ENCODE assay signal across 16 cellular contexts in genomic region chr5:32331217-32331926, GRCh38. TPM values are rescaled to one million over a fixed set of nuclear protein-coding genes. Genes with fewer than 3 reads are reported as not detected.
DNase-seq lines count a peak whose midpoint lies in the region; ATAC-seq and FAIRE-seq lines count a peak whose summit lies in the region.
"Had no signal": no experiment of that assay in that cellular context is flagged by ENCODE, and none has a peak within 500 bp of the region (broad histone marks: within the 10 kb centered on the region; RNA-seq: fewer than 3 reads in every experiment).

No MANE protein-coding gene starts in this region.

- DNase-seq in SIG-M5 treated with dmso at 0.1 percent for 504 hours (lab: John Stamatoyannopoulos, UW; ENCODE audit: unreplicated experiment): peak; percentile 59
- DNase-seq in SIG-M5 (lab: John Stamatoyannopoulos, UW): no peak
- peak; percentile 14 for DNase-seq in epithelial cell of prostate (ENCODE audit: low read depth, low spot score)
- no peak for DNase-seq in Right ventricle myocardium superior
- no peak for DNase-seq in C1 segment of cervical spinal cord (lab: John Stamatoyannopoulos, UW)
- DNase-seq in NCI-H1694 (lab: John Stamatoyannopoulos, UW): no peak
- DNase-seq in small intestine: no peak
- DNase-seq: activated CD4-positive, alpha-beta T cell treated with anti-CD3 and anti-CD28 coated beads for 4 hours; activated naive CD4-positive, alpha-beta T cell treated with anti-CD3 and anti-CD28 coated beads for 36 hours; cortex of kidney; erythroblast; head of caudate nucleus; NCI-H1105 treated with DMSO at 0.1 percent for 48 hours had no signal

- H3K9me3 ChIP-seq in mucosa of rectum (ENCODE audit: control insufficient read depth in 2 of 2, low read length in 2 of 2) (no peaks in the 10 kb centered on the region), small intestine (ENCODE audit: control insufficient read depth, low read depth) (no peaks in the 10 kb centered on the region)

- 15 to 52% (median 32%) methylated on average over 11 of the region's 11 CpGs for WGBS in small intestine, 3 donors

- no peak for FAIRE-seq in small intestine (lab: Jason Lieb, UNC)
- FAIRE-seq: astrocyte had no signal

- H3K27me3 ChIP-seq in mucosa of rectum (ENCODE audit: control insufficient read depth in 2 of 2, insufficient read depth in 2 of 2, low read length in 2 of 2): no peaks in the 10 kb centered on the region
- H3K27me3 ChIP-seq in small intestine (ENCODE audit: control insufficient read depth in 2 of 2, insufficient read depth in 2 of 2, low read length in 2 of 2): no peaks in the 10 kb centered on the region

- no peak overlapping the region for H3K9ac ChIP-seq in mucosa of rectum (ENCODE audit: low read depth in 1 of 2, low read length in 2 of 2)

- H3K36me3 ChIP-seq in mucosa of rectum (ENCODE audit: control insufficient read depth in 2 of 2, insufficient read depth in 2 of 2, low read length in 2 of 2) (no peaks in the 10 kb centered on the region), small intestine (ENCODE audit: control insufficient read depth in 2 of 2, insufficient read depth in 2 of 2, low read length in 2 of 2) (no peaks in the 10 kb centered on the region)

- H3K27ac ChIP-seq in epithelial cell of prostate: peak overlapping the region; percentile 54
- H3K27ac ChIP-seq in mucosa of rectum (ENCODE audit: low read depth in 2 of 2, low read length in 2 of 2): peak overlapping the region; percentile 59 to 74
- peak overlapping the region in 1 of 2 donors; percentile 50 for H3K27ac ChIP-seq in small intestine (ENCODE audit: low read depth in 1 of 2, low read length in 1 of 2)

- intact Hi-C loops in Right ventricle myocardium superior (cut with DNase I): no loop called here

- no peak for ATAC-seq in Right ventricle myocardium superior (ENCODE audit: poor library complexity)
- ATAC-seq: stimulated activated effector memory CD8-positive, alpha-beta T cell treated with anti-CD3 and anti-CD28 coated beads, Interleukin-12 subunit alpha, Interleukin-12 subunit beta, amount 100 ng/mL, for 72 hours had no signal

- H3K4me3 ChIP-seq in mucosa of rectum (ENCODE audit: low read length in 2 of 2) (peak overlapping the region in 1 of 2 donors; percentile 1), small intestine (ENCODE audit: low read depth in 1 of 2, low read length in 2 of 2) (no peak overlapping the region)

- H3K4me1 ChIP-seq in mucosa of rectum (ENCODE audit: control insufficient read depth in 2 of 2, insufficient read depth in 2 of 2, low read length in 2 of 2): peaks cover 13 to 15% of the 10 kb centered on the region in 2 donors
- H3K4me1 ChIP-seq in small intestine (ENCODE audit: control insufficient read depth in 2 of 2, insufficient read depth in 1 of 2, low read depth in 1 of 2, low read length in 1 of 2): no peaks in the 10 kb centered on the region

RNA-seq across cellular contexts. Expression of gene MTMR12, which starts 18.6 kb away (rescaled TPM):
- 14.6 TPM for total RNA-seq in Right ventricle myocardium superior
- 10 to 100 TPM in 1 of 3 donors, 1 to 10 TPM in 2; 5.9 to 10.5 (median 8.7) TPM for polyA plus RNA-seq in small intestine

Comparison
In these comparisons a context has a peak if more than half of its experiments do, and no peak if none do; other contexts are left out.
1. DNase-seq: peak in SIG-M5 treated with dmso at 0.1 percent for 504 hours (single experiment) and epithelial cell of prostate (single experiment); none in SIG-M5 (single experiment), Right ventricle myocardium superior (single experiment), C1 segment of cervical spinal cord (0 of 14), NCI-H1694 (single experiment) and small intestine (single experiment).